Comparison of ENCODE assay signal across 16 cellular contexts in the genomic region with DNA sequence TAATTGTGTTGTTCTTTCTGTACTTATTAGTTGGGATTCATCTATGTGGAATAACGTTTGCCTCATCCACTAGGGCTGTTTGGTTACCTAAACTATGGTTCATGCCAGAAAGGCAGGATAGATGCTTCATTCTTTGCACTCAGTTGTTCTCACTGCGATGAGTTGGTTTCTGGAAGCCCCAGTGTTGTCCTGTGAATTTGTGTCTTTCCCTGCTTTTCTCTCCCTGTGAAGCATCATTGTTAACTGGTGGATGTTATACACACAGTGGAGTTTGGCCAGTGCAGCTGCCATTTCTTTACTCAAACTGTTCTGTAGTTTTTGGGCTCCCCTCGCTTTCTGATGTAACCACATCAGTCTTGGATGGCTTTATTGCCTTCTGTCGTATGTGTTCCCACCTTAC.
"Had no signal": no experiment of that assay in that cellular context is flagged by ENCODE, and none has a peak within 500 bp of the region (broad histone marks: within the 10 kb centered on the region; RNA-seq: fewer than 3 reads in every experiment).

No MANE protein-coding gene starts in this region.

- H3K4me2 ChIP-seq: hepatocyte had no signal

- H3K27ac Mint-ChIP-seq: nephron; stimulated activated memory B cell treated with anti-CD40 and anti-IgM and Interleukin-4, amounts not matched to agents 10 μg/mL and 1 μg/mL and 100 μg/mL, for 72 hours; stimulated activated naive CD8-positive, alpha-beta T cell treated with anti-CD3 and anti-CD28 coated beads, Interleukin-15, amount 100 ng/mL, for 72 hours had no signal

- H3K79me2 ChIP-seq: hepatocyte, parathyroid adenoma had no signal

- H3K4me3 Mint-ChIP-seq: naive B cell; nephron; stimulated activated memory B cell treated with anti-CD40 and anti-IgM and Interleukin-4, amounts not matched to agents 10 μg/mL and 1 μg/mL and 100 μg/mL, for 72 hours; stimulated activated naive CD8-positive, alpha-beta T cell treated with anti-CD3 and anti-CD28 coated beads, Interleukin-15, amount 100 ng/mL, for 72 hours had no signal

- H3K36me3 ChIP-seq: esophagus squamous epithelium, gastroesophageal sphincter, right lobe of liver, uterus had no signal

- H3K27ac ChIP-seq: esophagus squamous epithelium, gastroesophageal sphincter, hepatocyte, parathyroid adenoma, psoas muscle, right lobe of liver, uterus had no signal

- DNase-seq: esophagus squamous epithelium; kidney glomerular epithelial cell; mammary epithelial cell; naive B cell; psoas muscle; right lobe of liver; stimulated activated CD4-positive, alpha-beta T cell treated with anti-CD3 and anti-CD28 coated beads, Interleukin-4, amount 100 ng/mL, for 24 hours; stimulated activated naive CD8-positive, alpha-beta T cell treated with anti-CD3 and anti-CD28 coated beads, Interleukin-15, amount 100 ng/mL, for 72 hours; trophoblast cell; uterus had no signal

- ATAC-seq: gastroesophageal sphincter; left lobe of liver; psoas muscle; right lobe of liver; stimulated activated memory B cell treated with anti-CD40 and anti-IgM and Interleukin-4, amounts not matched to agents 10 μg/mL and 1 μg/mL and 100 μg/mL, for 72 hours; stimulated activated naive CD8-positive, alpha-beta T cell treated with anti-CD3 and anti-CD28 coated beads, Interleukin-15, amount 100 ng/mL, for 72 hours had no signal

- H3K27me3 Mint-ChIP-seq: stimulated activated naive CD8-positive, alpha-beta T cell treated with anti-CD3 and anti-CD28 coated beads, Interleukin-15, amount 100 ng/mL, for 72 hours had no signal

- H3K4me3 ChIP-seq: esophagus squamous epithelium, gastroesophageal sphincter, hepatocyte, psoas muscle, right lobe of liver, uterus had no signal

- H3K9ac ChIP-seq: parathyroid adenoma had no signal

- H3K4me1 ChIP-seq: esophagus squamous epithelium, parathyroid adenoma, psoas muscle, right lobe of liver, uterus had no signal

- H3K27me3 ChIP-seq: esophagus squamous epithelium, gastroesophageal sphincter, hepatocyte, right lobe of liver, uterus had no signal

- H3K9me3 ChIP-seq: uterus had no signal

- H2AFZ ChIP-seq: hepatocyte, parathyroid adenoma had no signal

- H3K4me1 Mint-ChIP-seq: naive B cell; stimulated activated memory B cell treated with anti-CD40 and anti-IgM and Interleukin-4, amounts not matched to agents 10 μg/mL and 1 μg/mL and 100 μg/mL, for 72 hours; stimulated activated naive CD8-positive, alpha-beta T cell treated with anti-CD3 and anti-CD28 coated beads, Interleukin-15, amount 100 ng/mL, for 72 hours had no signal
